Comparison of ENCODE assay signal across 24 cellular contexts in the genomic region with DNA sequence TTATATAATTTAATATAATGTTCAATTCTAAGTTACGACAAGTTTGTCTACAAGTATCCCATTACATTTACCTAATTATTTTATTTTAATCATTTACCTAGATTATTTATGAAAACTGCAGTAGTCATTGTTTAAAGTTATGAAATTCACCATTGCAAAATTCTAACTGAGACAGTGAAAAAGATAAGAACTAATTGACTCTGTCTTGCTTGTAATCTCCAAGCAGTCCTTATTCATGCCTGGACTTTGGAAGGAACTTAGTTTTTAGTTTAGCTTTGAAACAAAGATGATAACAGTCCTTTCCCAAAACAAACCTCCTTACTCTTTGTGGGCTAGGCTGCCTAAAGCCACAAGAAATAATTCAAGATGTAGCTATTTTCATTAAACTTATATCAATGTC.
"Had no signal": no experiment of that assay in that cellular context is flagged by ENCODE, and none has a peak within 500 bp of the region (broad histone marks: within the 10 kb centered on the region; RNA-seq: fewer than 3 reads in every experiment).

No MANE protein-coding gene starts in this region.

- DNase-seq: IMR-90, Kasumi-1, MM.1S, NCI-H1092 treated with DMSO at 0.1 percent for 48 hours, NCI-H1436, NCI-H187, NCI-H2029, NCI-H2081 treated with DMSO at 0.1 percent for 48 hours, NCI-H2171, NCI-H226, NCI-H446, NCI-H510A, NCI-H524 treated with DMSO at 0.1 percent for 48 hours, NCI-H69, NCI-H774, PC-3, SHP77, SK-N-SH, SW 1271, T-cell had no signal

- FAIRE-seq: HepG2 had no signal

- H3K27ac ChIP-seq: KMS-11, RWPE1 had no signal

- ATAC-seq: HepG2, Panc1, PC-3, T-cell had no signal
